Comparison of ENCODE assay signal across 18 cellular contexts in genomic region chr2:33492735-33493134, GRCh38. TPM values are rescaled to one million over a fixed set of nuclear protein-coding genes. Genes with fewer than 3 reads are reported as not detected.
DNase-seq lines count a peak whose midpoint lies in the region; ATAC-seq and TF ChIP-seq lines count a peak whose summit lies in the region.
"Had no signal": no experiment of that assay in that cellular context is flagged by ENCODE, and none has a peak within 500 bp of the region (broad histone marks: within the 10 kb centered on the region; RNA-seq: fewer than 3 reads in every experiment).

No MANE protein-coding gene starts in this region.

- H3K9me3 Mint-ChIP-seq in IgD-negative memory B cell (peaks cover 0 to 2% (median 0%) of the 10 kb centered on the region in 3 donors), activated B cell treated with CpG ODN at 0.5 μM for 24 hours (no peaks in the 10 kb centered on the region)
- H3K9me3 Mint-ChIP-seq: CD4-positive, alpha-beta T cell; H9 had no signal

- no peaks in the 10 kb centered on the region for H3K27me3 Mint-ChIP-seq in IgD-negative memory B cell
- H3K27me3 Mint-ChIP-seq in activated B cell treated with CpG ODN at 0.5 μM for 24 hours: no peaks in the 10 kb centered on the region
- H3K27me3 Mint-ChIP-seq: CD4-positive, alpha-beta T cell had no signal

- peak overlapping the region; percentile 12 to 87 (median 62) for H3K4me3 Mint-ChIP-seq in IgD-negative memory B cell
- H3K4me3 Mint-ChIP-seq in activated B cell treated with CpG ODN at 0.5 μM for 24 hours: peak overlapping the region; percentile 77
- H3K4me3 Mint-ChIP-seq: CD4-positive, alpha-beta T cell; H9 had no signal

- H2AFZ ChIP-seq in osteoblast (ENCODE audit: low read length): no peak overlapping the region

- no peak for TF ChIP-seq CTCF in DOHH2 (IDR thresholded peaks at IDR 0.05; ENCODE audit: low read depth, low read length, poor library complexity, severe bottlenecking)
- no peak for TF ChIP-seq CTCF in activated B cell treated with CpG ODN at 0.5 μM for 24 hours (IDR thresholded peaks at IDR 0.05)
- no peak for TF ChIP-seq CTCF in gastrocnemius medialis (IDR thresholded peaks at IDR 0.05 in 4 of 5, conservative IDR thresholded peaks at IDR 0.05 in 1 of 5)
- TF ChIP-seq CTCF in coronary artery (IDR thresholded peaks at IDR 0.05): no peak
- no peak for TF ChIP-seq CTCF in osteoblast (IDR thresholded peaks at IDR 0.05; ENCODE audit: extremely low read depth, low read depth, low read length)

- H3K79me2 ChIP-seq in DOHH2 (ENCODE audit: control insufficient read depth, low read length): peaks cover 100% of the 10 kb centered on the region
- H3K79me2 ChIP-seq in osteoblast (ENCODE audit: insufficient read depth, low read length): no peaks in the 10 kb centered on the region

- no peaks in the 10 kb centered on the region for H3K9me3 ChIP-seq in DOHH2 (ENCODE audit: control insufficient read depth, insufficient read depth, low read length)
- H3K9me3 ChIP-seq in gastrocnemius medialis: no peaks in the 10 kb centered on the region
- H3K9me3 ChIP-seq in osteoblast (ENCODE audit: low read depth, low read length): no peaks in the 10 kb centered on the region
- H3K9me3 ChIP-seq: Caco-2, SK-N-SH had no signal

- H3K27ac Mint-ChIP-seq in IgD-negative memory B cell (peak overlapping the region; percentile 81 to 97 (median 95)), activated B cell treated with CpG ODN at 0.5 μM for 24 hours (peak overlapping the region; percentile 87)
- H3K27ac Mint-ChIP-seq: CD4-positive, alpha-beta T cell; H9 had no signal

- H3K4me3 ChIP-seq in DOHH2 (ENCODE audit: low read length) (peak overlapping the region; percentile 57), gastrocnemius medialis (no peak overlapping the region), coronary artery (no peak overlapping the region), osteoblast (ENCODE audit: insufficient read depth, low read length) (no peak overlapping the region)

- peaks cover 78 to 86% (median 85%) of the 10 kb centered on the region in 3 donors for H3K4me1 Mint-ChIP-seq in IgD-negative memory B cell
- peaks cover 97% of the 10 kb centered on the region for H3K4me1 Mint-ChIP-seq in activated B cell treated with CpG ODN at 0.5 μM for 24 hours
- H3K4me1 Mint-ChIP-seq: H9 had no signal

- POLR2A ChIA-PET in activated B cell treated with CpG ODN at 0.5 μM for 24 hours (lab: Charles Lee): interaction anchor here (0.8 to 16.0 kb wide), 4 partner anchors 9 to 37 kb away, joined by 3 to 421 read pairs (median 40); partner anchors contain the start of gene RASGRP3

- H3K27me3 ChIP-seq in DOHH2 (ENCODE audit: control insufficient read depth, low read length): no peaks in the 10 kb centered on the region
- no peaks in the 10 kb centered on the region for H3K27me3 ChIP-seq in gastrocnemius medialis
- peaks cover 2% of the 10 kb centered on the region for H3K27me3 ChIP-seq in osteoblast (ENCODE audit: insufficient read depth, low read length)

- intact Hi-C loops in activated B cell treated with CpG ODN at 0.5 μM for 24 hours (cut with micrococcal nuclease): no loop called here
- intact Hi-C loops in gastrocnemius medialis (cut with DNase I; ENCODE audit: low total_unique reads): no loop called here

- H3K27ac ChIP-seq in DOHH2 (ENCODE audit: low read depth, low read length): peak overlapping the region; percentile 90
- peak overlapping the region in 3 of 4 donors; percentile 37 to 69 (median 67) for H3K27ac ChIP-seq in gastrocnemius medialis
- H3K27ac ChIP-seq in coronary artery: no peak overlapping the region
- H3K27ac ChIP-seq in osteoblast (ENCODE audit: low read depth, low read length): no peak overlapping the region

- H3K36me3 Mint-ChIP-seq in IgD-negative memory B cell: peaks cover 4% of the 10 kb centered on the region
- peaks cover 47% of the 10 kb centered on the region for H3K36me3 Mint-ChIP-seq in activated B cell treated with CpG ODN at 0.5 μM for 24 hours (ENCODE audit: low read depth)

- H4K20me1 ChIP-seq in DOHH2 (ENCODE audit: control insufficient read depth, insufficient read depth, low read depth, low read length): no peaks in the 10 kb centered on the region
- H4K20me1 ChIP-seq in osteoblast (ENCODE audit: insufficient read depth, low read length): no peaks in the 10 kb centered on the region

- H3K4me2 ChIP-seq in DOHH2 (ENCODE audit: low read length): peak overlapping the region; percentile 82
- no peak overlapping the region for H3K4me2 ChIP-seq in osteoblast (ENCODE audit: insufficient read depth, low read length)
- H3K4me2 ChIP-seq: SK-N-SH had no signal

- in situ Hi-C loops in gastrocnemius medialis (cut with MboI; ENCODE audit: low sequenced_read_pairs in 4 of 4) (no loop called here), ACHN (cut with HindIII; ENCODE audit: low pct_ligation_motif_present, low pct_unique_long_range_greater_than_20kb, low sequenced_read_pairs) (no loop called here)

- ATAC-seq in activated B cell treated with CpG ODN at 0.5 μM for 24 hours (ENCODE audit: low read depth) (no peak), gastrocnemius medialis (peak; percentile 18 to 75)

- H3K36me3 ChIP-seq in DOHH2 (ENCODE audit: control insufficient read depth, low read length) (peaks cover 66% of the 10 kb centered on the region), gastrocnemius medialis (no peaks in the 10 kb centered on the region), osteoblast (ENCODE audit: insufficient read depth, low read length) (no peaks in the 10 kb centered on the region)

- H3K9me2 ChIP-seq in DOHH2 (replicated peaks; ENCODE audit: control insufficient read depth, low read length): no peaks in the 10 kb centered on the region
- H3K9me2 ChIP-seq: SK-N-SH had no signal

- TF ChIP-seq POLR2A in gastrocnemius medialis (IDR thresholded peaks at IDR 0.05): no peak

- H3K4me1 ChIP-seq in DOHH2 (ENCODE audit: control insufficient read depth, low read length): peaks cover 100% of the 10 kb centered on the region
- H3K4me1 ChIP-seq in gastrocnemius medialis: peaks cover 64 to 73% of the 10 kb centered on the region in 2 donors
- H3K4me1 ChIP-seq in osteoblast (ENCODE audit: insufficient read depth, low read length): no peaks in the 10 kb centered on the region

- H3F3A ChIP-seq in DOHH2 (ENCODE audit: control insufficient read depth, insufficient read depth): peaks cover 55% of the 10 kb centered on the region

- no peak for DNase-seq in activated B cell treated with CpG ODN at 0.5 μM for 24 hours
- peak in 1 of 2 donors; percentile 46 for DNase-seq in gastrocnemius medialis
- DNase-seq in ACHN: no peak
- no peak for DNase-seq in coronary artery (ENCODE audit: low spot score)
- DNase-seq in osteoblast (ENCODE audit: insufficient read length, low spot score, missing footprints): no peak
- DNase-seq: Caco-2; CD4-positive, alpha-beta T cell; H9; Karpas-422; NCI-H1092; NCI-H1436 treated with DMSO at 0.1 percent for 48 hours; NCI-H2029; NCI-H2171; NCI-H526 treated with DMSO at 0.1 percent for 48 hours; SHP77 treated with DMSO at 0.1 percent for 48 hours; SK-N-SH had no signal

- CTCF ChIA-PET in activated B cell treated with CpG ODN at 0.5 μM for 24 hours (lab: Charles Lee): interaction anchor here (3.0 kb wide), 1 partner anchor 16 kb away, joined by 17 read pairs; the partner anchor contains the start of gene RASGRP3

RNA-seq across cellular contexts. Expression of gene RASGRP3, which starts 16.3 kb away (rescaled TPM):
- polyA plus RNA-seq in IgD-negative memory B cell: 82.4 TPM
- total RNA-seq in activated B cell treated with CpG ODN at 0.5 μM for 24 hours (179 and 205 TPM in 2 replicates), gastrocnemius medialis (10 to 100 TPM; 10.0 to 22.5 (median 12.1) TPM), osteoblast (0.72 and 1.5 TPM in 2 replicates)
- total RNA-seq: H9 had no signal

Comparison
In these comparisons a context has a peak if more than half of its experiments do, and no peak if none do; other contexts are left out.
1. H3K27ac ChIP-seq: peak in DOHH2 (single experiment) and gastrocnemius medialis (3 of 4); none in coronary artery (0 of 2) and osteoblast (single experiment).